ENCODE assay signal across 1 cellular context in genomic region chr19:54448037-54448773, GRCh38.
A peak's percentile ranks its signal among the peaks of the same experiment; 100 is the strongest.
TF ChIP-seq lines count a peak whose summit lies in the region.

No MANE protein-coding gene starts in this region.

TF ChIP-seq in K562, 482 proteins besides CTCF, POLR2A, EP300 and RAD21 (continues in another document):
- TF ChIP-seq ZNF76 (CRISPR knock-in tag; IDR thresholded peaks at IDR 0.05; ENCODE audit: borderline replicate concordance) (no peak), HCFC1 (IDR thresholded peaks at IDR 0.05; ENCODE audit: low read depth, low read length) (no peak), ZNF586 (CRISPR knock-in tag; conservative IDR thresholded peaks at IDR 0.05) (no peak), ZNF3 (CRISPR knock-in tag; IDR thresholded peaks at IDR 0.05) (no peak), ZNF740 (CRISPR knock-in tag; IDR thresholded peaks at IDR 0.05) (no peak), ZNF740 (tag; IDR thresholded peaks at IDR 0.05) (0 out of 4 replicates have a peak, but pooled peaks of 1 of the 2 experiments have one; percentile 14), MAFG (tag; conservative IDR thresholded peaks at IDR 0.05) (no peak), ZKSCAN1 (IDR thresholded peaks at IDR 0.05; ENCODE audit: low read depth, low read length) (no peak), CTCFL (IDR thresholded peaks at IDR 0.05; ENCODE audit: borderline replicate concordance, insufficient read depth, low read depth, low read length, poor library complexity, severe bottlenecking) (peak; percentile 48), SMARCE1 (IDR thresholded peaks at IDR 0.05) (0 out of 2 replicates have a peak, but pooled peaks have one; percentile 58), MCM2 (IDR thresholded peaks at IDR 0.05; ENCODE audit: low read depth) (no peak), ZBTB43 (CRISPR knock-in tag; IDR thresholded peaks at IDR 0.05) (no peak; the same call in 1 of the 2 replicates), IRF1 (CRISPR knock-in tag; IDR thresholded peaks at IDR 0.05; ENCODE audit: borderline replicate concordance) (no peak; the same call in 1 of the 2 replicates), ETS1 (conservative IDR thresholded peaks at IDR 0.05; ENCODE audit: control insufficient read depth, low read depth, low read length) (no peak), E2F4 (CRISPR knock-in tag; IDR thresholded peaks at IDR 0.05; ENCODE audit: low read depth) (no peak), FOXK1 (CRISPR knock-in tag; IDR thresholded peaks at IDR 0.05; ENCODE audit: borderline replicate concordance) (no peak), ZNF232 (CRISPR knock-in tag; IDR thresholded peaks at IDR 0.05) (no peak), ARID2 (IDR thresholded peaks at IDR 0.05) (0 out of 2 replicates have a peak, but pooled peaks have one; percentile 15), ZNF77 (CRISPR knock-in tag; IDR thresholded peaks at IDR 0.05) (no peak), ZNF75A (CRISPR knock-in tag; IDR thresholded peaks at IDR 0.05) (no peak), SNAPC5 (CRISPR knock-in tag; IDR thresholded peaks at IDR 0.05) (no peak), ETV5 (CRISPR knock-in tag; IDR thresholded peaks at IDR 0.05; ENCODE audit: low read depth) (no peak), NFATC3 (IDR thresholded peaks at IDR 0.05) (no peak), CEBPG (CRISPR knock-in tag; IDR thresholded peaks at IDR 0.05) (no peak), CEBPG (tag; conservative IDR thresholded peaks at IDR 0.05 in 1 of 2, IDR thresholded peaks at IDR 0.05 in 1 of 2) (no peak), ESRRA (IDR thresholded peaks at IDR 0.05; ENCODE audit: borderline replicate concordance, low read depth) (no peak), HMG20B (CRISPR knock-in tag; IDR thresholded peaks at IDR 0.05) (no peak), ASH1L (IDR thresholded peaks at IDR 0.05; ENCODE audit: borderline replicate concordance, low read depth, partially characterized antibody) (no peak), IRF2 (CRISPR knock-in tag; IDR thresholded peaks at IDR 0.05) (no peak), MXI1 (IDR thresholded peaks at IDR 0.05; ENCODE audit: low read depth, low read length) (no peak), ATF6 (CRISPR knock-in tag; IDR thresholded peaks at IDR 0.05) (no peak), ZNF277 (CRISPR knock-in tag; IDR thresholded peaks at IDR 0.05; ENCODE audit: borderline replicate concordance) (no peak), HBP1 (CRISPR knock-in tag; IDR thresholded peaks at IDR 0.05) (no peak), SMAD2 (IDR thresholded peaks at IDR 0.05; ENCODE audit: low read depth, low read length) (no peak), NCOA1 (IDR thresholded peaks at IDR 0.05; ENCODE audit: low read depth) (no peak), KHSRP (IDR thresholded peaks at IDR 0.05) (no peak), PRDM10 (IDR thresholded peaks at IDR 0.05; ENCODE audit: partially characterized antibody) (no peak), ARID3A (IDR thresholded peaks at IDR 0.05; ENCODE audit: borderline replicate concordance, low read depth, low read length) (no peak), ZNF79 (CRISPR knock-in tag; IDR thresholded peaks at IDR 0.05; ENCODE audit: low read depth) (no peak)
